8 cellular contexts compared by ENCODE assay signal in the genomic region with DNA sequence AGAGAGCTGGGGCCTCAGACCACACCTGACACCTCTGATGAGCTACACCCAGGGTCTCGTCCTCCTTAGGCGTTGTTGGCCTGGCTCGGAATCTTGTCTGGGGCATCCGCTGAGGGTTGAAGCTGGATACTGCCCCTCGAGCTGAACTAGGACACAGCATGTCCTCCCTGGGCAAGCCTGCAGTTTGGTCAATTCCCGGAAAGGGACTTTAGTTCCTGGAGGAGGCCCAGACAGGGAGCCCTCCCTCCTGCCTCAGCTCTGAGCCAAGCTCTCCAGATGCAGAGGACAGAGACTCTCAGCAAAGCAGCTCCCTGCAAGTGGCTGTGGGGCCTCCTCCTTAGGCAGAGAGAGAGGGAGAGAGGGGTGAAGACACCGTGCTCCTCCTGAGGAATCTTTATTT. TPM values are rescaled to one million over a fixed set of nuclear protein-coding genes. Genes with fewer than 3 reads are reported as not detected.
DNase-seq lines count a peak whose midpoint lies in the region; ATAC-seq and TF ChIP-seq lines count a peak whose summit lies in the region.

No MANE protein-coding gene starts in this region.

- intact Hi-C loops in head of caudate nucleus (cut with DNase I), result no loop called here

- no peaks in the 10 kb centered on the region for H3K79me2 ChIP-seq in parathyroid adenoma

- H3K27ac Mint-ChIP-seq in activated T-cell treated with anti-CD3 and anti-CD28 coated beads, Interleukin-2, amount 50 U/mL, for 72 hours, result peak overlapping the region; percentile 96

- peaks cover 100% of the 10 kb centered on the region for H3K4me1 Mint-ChIP-seq in activated T-cell treated with anti-CD3 and anti-CD28 coated beads, Interleukin-2, amount 50 U/mL, for 72 hours (ENCODE audit: low read depth)

- H3K27me3 ChIP-seq in parathyroid adenoma (ENCODE audit: control insufficient read depth, insufficient read depth, low read length), result no peaks in the 10 kb centered on the region

- no peak overlapping the region for H3K4me3 ChIP-seq in parathyroid adenoma (ENCODE audit: low read depth, low read length)

- H2AFZ ChIP-seq in parathyroid adenoma, result no peak overlapping the region

- no peak overlapping the region for H3K9ac ChIP-seq in parathyroid adenoma

- peak overlapping the region; percentile 80 for H3K27ac ChIP-seq in parathyroid adenoma

- H3K4me3 Mint-ChIP-seq in activated T-cell treated with anti-CD3 and anti-CD28 coated beads, Interleukin-2, amount 50 U/mL, for 72 hours, result peak overlapping the region; percentile 90 to 98

- no peak for ATAC-seq in activated T-cell treated with anti-CD3 and anti-CD28 coated beads, Interleukin-2, amount 50 U/mL, for 72 hours (replicated peaks in 1 of 2)
- ATAC-seq in GM18907 (IDR thresholded peaks at IDR 0.05; ENCODE audit: unreplicated experiment), result no peak

- peaks cover 14 to 26% of the 10 kb centered on the region in 2 donors for H3K36me3 Mint-ChIP-seq in activated T-cell treated with anti-CD3 and anti-CD28 coated beads, Interleukin-2, amount 50 U/mL, for 72 hours (ENCODE audit: insufficient read depth in 2 of 2)

- no peak overlapping the region for H3K4me2 ChIP-seq in parathyroid adenoma (ENCODE audit: low read length)

- no peaks in the 10 kb centered on the region for H3K9me3 ChIP-seq in parathyroid adenoma (ENCODE audit: control insufficient read depth, low read length)

- TF ChIP-seq CTCF in parathyroid adenoma (IDR thresholded peaks at IDR 0.05), result no peak

- peak; percentile 63 for DNase-seq in AG20443 (ENCODE audit: low spot score)
- DNase-seq in activated T-cell treated with anti-CD3 and anti-CD28 coated beads, Interleukin-2, amount 50 U/mL, for 72 hours, result no peak
- DNase-seq in head of caudate nucleus, result peak in 28 of 42 donors; percentile 14 to 84 (median 43)
- DNase-seq in activated gamma-delta T cell treated with Interleukin-2 at 50 U/mL for 16 hours, result no peak
- DNase-seq in cerebellar nuclear complex (lab: John Stamatoyannopoulos, UW), result no peak
- no peak for DNase-seq in AML-193 (lab: John Stamatoyannopoulos, UW)

- H3K27me3 Mint-ChIP-seq in activated T-cell treated with anti-CD3 and anti-CD28 coated beads, Interleukin-2, amount 50 U/mL, for 72 hours (ENCODE audit: low read depth), result no peaks in the 10 kb centered on the region

- H3K9me3 Mint-ChIP-seq in activated T-cell treated with anti-CD3 and anti-CD28 coated beads, Interleukin-2, amount 50 U/mL, for 72 hours, result peaks cover 3% of the 10 kb centered on the region in 2 donors

- no peaks in the 10 kb centered on the region for H3K36me3 ChIP-seq in parathyroid adenoma (ENCODE audit: control insufficient read depth, insufficient read depth, low read length)

- H3K4me1 ChIP-seq in parathyroid adenoma, result no peaks in the 10 kb centered on the region

RNA-seq across cellular contexts. Expression of gene APOL3, which starts 4.9 kb away (rescaled TPM):
- total RNA-seq in activated T-cell treated with anti-CD3 and anti-CD28 coated beads, Interleukin-2, amount 50 U/mL, for 72 hours, result 10 to 100 TPM; 55.6 to 55.7 TPM

RNA-seq across cellular contexts. Expression of gene APOL4, which starts 45.9 kb away (rescaled TPM):
- total RNA-seq in activated T-cell treated with anti-CD3 and anti-CD28 coated beads, Interleukin-2, amount 50 U/mL, for 72 hours, result 1 to 10 TPM in 1 of 2 donors, under 1 TPM in 1; 0.99 to 2.7 TPM

Comparison
In these comparisons a context has a peak if more than half of its experiments do, and no peak if none do; other contexts are left out.
1. DNase-seq: peak in AG20443 (single experiment) and head of caudate nucleus (28 of 42); none in activated T-cell treated with anti-CD3 and anti-CD28 coated beads, Interleukin-2, amount 50 U/mL, for 72 hours (0 of 2), activated gamma-delta T cell treated with Interleukin-2 at 50 U/mL for 16 hours (single experiment), cerebellar nuclear complex (0 of 2) and AML-193 (0 of 2).